17 cellular contexts compared by ENCODE assay signal in the genomic region with DNA sequence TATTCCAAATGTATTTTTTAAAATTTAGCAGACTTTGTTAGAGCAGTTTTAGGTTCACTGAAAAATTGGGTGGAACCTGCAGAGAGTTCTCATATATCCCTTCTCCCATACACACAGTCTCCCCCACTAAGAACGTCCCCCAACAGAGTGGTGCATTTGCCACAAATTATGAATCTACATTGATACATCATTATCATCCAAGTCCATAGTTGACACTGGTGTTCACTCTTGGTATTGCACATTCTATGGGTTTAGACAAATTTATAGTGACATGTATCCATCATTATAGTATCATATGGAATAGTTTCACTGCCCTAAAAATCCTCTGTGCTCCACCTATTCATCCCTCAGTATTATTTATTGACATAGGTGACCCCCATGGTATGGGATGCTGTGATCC.
DNase-seq lines count a peak whose midpoint lies in the region; ATAC-seq and TF ChIP-seq lines count a peak whose summit lies in the region.
"Had no signal": no experiment of that assay in that cellular context is flagged by ENCODE, and none has a peak within 500 bp of the region (broad histone marks: within the 10 kb centered on the region; RNA-seq: fewer than 3 reads in every experiment).

No MANE protein-coding gene starts in this region.

- peak overlapping the region; percentile 76 to 78 for H3K27ac Mint-ChIP-seq in T-cell
- peak overlapping the region; percentile 24 for H3K27ac Mint-ChIP-seq in endothelial cell (ENCODE audit: unreplicated experiment)

- H3K9me3 ChIP-seq in left ventricle myocardium inferior (replicated peaks) (no peaks in the 10 kb centered on the region), neuronal stem cell (replicated peaks in 1 of 2; ENCODE audit: control insufficient read depth in 2 of 2, insufficient read depth in 1 of 2, low read depth in 1 of 2, low read length in 2 of 2) (peaks cover 0 to 4% of the 10 kb centered on the region in 2 donors)
- H3K9me3 ChIP-seq: SJSA1, upper lobe of left lung had no signal

- intact Hi-C loops in left ventricle myocardium inferior (cut with micrococcal nuclease) (no loop called here), left cardiac atrium (cut with DNase I) (no loop called here)

- no peak overlapping the region for H3K14ac ChIP-seq in neuronal stem cell (ENCODE audit: low read length)

- DNase-seq in left ventricle myocardium inferior (no peak), left cardiac atrium (no peak), T-cell (no peak), endothelial cell (ENCODE audit: low spot score) (no peak), NCI-H524 treated with DMSO at 0.1 percent for 48 hours (lab: John Stamatoyannopoulos, UW) (no peak), neuronal stem cell (ENCODE audit: low spot score) (no peak)
- DNase-seq: activated T-cell treated with anti-CD3 and anti-CD28 coated beads for 4 hours; COR-L47; GM23248; NCI-H146; NCI-H748 treated with DMSO at 0.1 percent for 48 hours; stimulated activated naive CD4-positive, alpha-beta T cell treated with Interleukin-2 at 50 U/mL for 16 hours; upper lobe of left lung had no signal

- H2AFZ ChIP-seq in neuronal stem cell (ENCODE audit: low read length) = no peak overlapping the region
- H2AFZ ChIP-seq: GM23248, parathyroid adenoma had no signal

- H3K4me1 Mint-ChIP-seq in T-cell (peaks cover 92 to 95% (median 93%) of the 10 kb centered on the region in 3 donors), endothelial cell (ENCODE audit: unreplicated experiment) (peaks cover 41% of the 10 kb centered on the region)

- H3K36me3 Mint-ChIP-seq in T-cell (peaks cover 42% of the 10 kb centered on the region), endothelial cell (ENCODE audit: low read depth, unreplicated experiment) (no peaks in the 10 kb centered on the region)

- no peak overlapping the region for H4K91ac ChIP-seq in neuronal stem cell (ENCODE audit: low read depth, low read length, poor library complexity)

- no peak overlapping the region for H4K8ac ChIP-seq in neuronal stem cell (ENCODE audit: low read depth, low read length)

- POLR2A ChIA-PET in T-cell (lab: Charles Lee) = interaction anchor here in 1 of 2 donors (1.4 kb wide), 1 partner anchor 12 kb away, joined by 4 read pairs; no protein-coding TSS in a partner anchor

- H3K4me2 ChIP-seq in neuronal stem cell (ENCODE audit: insufficient read depth, low read length, poor library complexity, severe bottlenecking) = no peak overlapping the region

- peaks cover 17% of the 10 kb centered on the region for H3K36me3 ChIP-seq in left ventricle myocardium inferior
- H3K36me3 ChIP-seq in neuronal stem cell (replicated peaks in 1 of 2; ENCODE audit: control insufficient read depth in 2 of 2, insufficient read depth in 2 of 2, low read length in 2 of 2) = peaks cover 0 to 27% of the 10 kb centered on the region in 2 donors
- H3K36me3 ChIP-seq: SJSA1 had no signal

- H3K27me3 ChIP-seq in left ventricle myocardium inferior (ENCODE audit: low read depth) (no peaks in the 10 kb centered on the region), neuronal stem cell (ENCODE audit: control insufficient read depth in 3 of 3, insufficient read depth in 3 of 3, low read depth in 1 of 3, low read length in 3 of 3) (no peaks in the 10 kb centered on the region)
- H3K27me3 ChIP-seq: SJSA1, upper lobe of left lung had no signal

- TF ChIP-seq CTCF in left ventricle myocardium inferior (IDR thresholded peaks at IDR 0.05; ENCODE audit: borderline replicate concordance) = no peak
- peak; percentile 64 for TF ChIP-seq CTCF in endothelial cell (IDR thresholded peaks at IDR 0.05; ENCODE audit: unreplicated experiment)

- H2AK5ac ChIP-seq in neuronal stem cell (ENCODE audit: low read depth, low read length) = no peak overlapping the region

- CTCF ChIA-PET in T-cell (lab: Charles Lee) = interaction anchor here in 1 of 2 donors (1.0 kb wide), 1 partner anchor 11 kb away, joined by 10 read pairs; no protein-coding TSS in a partner anchor

- H3K27me3 Mint-ChIP-seq in T-cell (no peaks in the 10 kb centered on the region), endothelial cell (ENCODE audit: unreplicated experiment) (peaks cover 3% of the 10 kb centered on the region)

- H3K23ac ChIP-seq in neuronal stem cell (ENCODE audit: low read depth, low read length, poor library complexity) = no peak overlapping the region

- H2BK15ac ChIP-seq in neuronal stem cell (ENCODE audit: low read length) = no peak overlapping the region

- H3K4ac ChIP-seq in neuronal stem cell (ENCODE audit: low read length) = no peak overlapping the region

- no peak overlapping the region for H3K9ac ChIP-seq in neuronal stem cell (ENCODE audit: low read depth, low read length, poor library complexity)
- H3K9ac ChIP-seq: GM23248, parathyroid adenoma had no signal

- H3K4me3 ChIP-seq in left ventricle myocardium inferior = no peak overlapping the region
- H3K4me3 ChIP-seq in neuronal stem cell (ENCODE audit: low read length in 2 of 2) = no peak overlapping the region
- H3K4me3 ChIP-seq: GM23248, SJSA1, upper lobe of left lung had no signal

- H3K9me3 Mint-ChIP-seq in T-cell (no peaks in the 10 kb centered on the region), endothelial cell (ENCODE audit: unreplicated experiment) (no peaks in the 10 kb centered on the region)

- H3K27ac ChIP-seq in left ventricle myocardium inferior (replicated peaks) = peak overlapping the region; percentile 78
- no peak overlapping the region for H3K27ac ChIP-seq in neuronal stem cell (replicated peaks; ENCODE audit: low read length)
- H3K27ac ChIP-seq: GM23248, parathyroid adenoma, SJSA1, upper lobe of left lung had no signal

- no peak overlapping the region for H2BK12ac ChIP-seq in neuronal stem cell (ENCODE audit: low read length)

- H2BK120ac ChIP-seq in neuronal stem cell (ENCODE audit: low read depth, low read length) = no peak overlapping the region

- peaks cover 90% of the 10 kb centered on the region for H3K4me1 ChIP-seq in left ventricle myocardium inferior
- peaks cover 2 to 26% of the 10 kb centered on the region in 2 donors for H3K4me1 ChIP-seq in neuronal stem cell (ENCODE audit: control insufficient read depth in 2 of 2, insufficient read depth in 1 of 2, low read depth in 1 of 2, low read length in 2 of 2)

- peaks cover 2% of the 10 kb centered on the region for H3K79me1 ChIP-seq in neuronal stem cell (ENCODE audit: low read depth, low read length)

- no peak for ATAC-seq in left cardiac atrium
- ATAC-seq in T-cell (replicated peaks in 1 of 4) = no peak
- ATAC-seq in HG03045 (IDR thresholded peaks at IDR 0.05; ENCODE audit: unreplicated experiment) = no peak
- ATAC-seq: sciatic nerve had no signal

- H3K4me3 Mint-ChIP-seq in T-cell (peak overlapping the region in 1 of 3 donors; percentile 57), endothelial cell (ENCODE audit: unreplicated experiment) (no peak overlapping the region)

- H3K18ac ChIP-seq in neuronal stem cell (ENCODE audit: low read length) = no peak overlapping the region

- WGBS in neuronal stem cell (ENCODE audit: extremely low coverage in 2 of 2, insufficient read length in 2 of 2, insufficient replicate concordance in 1 of 2), 2 donors = no CpG with 5 or more reads among the region's 1 CpG

- H2BK5ac ChIP-seq in neuronal stem cell (ENCODE audit: low read length) = no peak overlapping the region
